In genomic region chr13:110665491-110666254, GRCh38 we compare ENCODE assay signal across 21 cellular contexts. TPM values are rescaled to one million over a fixed set of nuclear protein-coding genes. Genes with fewer than 3 reads are reported as not detected.
DNase-seq lines count a peak whose midpoint lies in the region; ATAC-seq and TF ChIP-seq lines count a peak whose summit lies in the region.
"Had no signal": no experiment of that assay in that cellular context is flagged by ENCODE, and none has a peak within 500 bp of the region (broad histone marks: within the 10 kb centered on the region; RNA-seq: fewer than 3 reads in every experiment).

No MANE protein-coding gene starts in this region.

- H3K9me3 Mint-ChIP-seq in stimulated activated naive B cell treated with anti-CD40 and anti-IgM and Interleukin-4, amounts not matched to agents 10 μg/mL and 1 μg/mL and 100 μg/mL, for 72 hours: peaks cover 0 to 1% of the 10 kb centered on the region in 2 donors

- no peak overlapping the region for H3K4me3 ChIP-seq in right atrium auricular region
- H3K4me3 ChIP-seq: BLaER1 treated with 17β-estradiol and CSF1 and Interleukin-3, amounts not matched to agents 10 nM and 100 nM; esophagus squamous epithelium; neural progenitor cell; thoracic aorta had no signal

- DNase-seq in Right ventricle myocardium inferior (ENCODE audit: missing footprints) (no peak), right atrium auricular region (ENCODE audit: low spot score) (no peak), SIG-M5 (lab: John Stamatoyannopoulos, UW) (peak; percentile 68), left ventricle myocardium superior (no peak), dermis blood vessel endothelial cell (no peak), epidermal melanocyte (ENCODE audit: insufficient read length, low spot score) (no peak)
- DNase-seq in stimulated activated naive B cell treated with anti-CD40 and anti-IgM and Interleukin-4, amounts not matched to agents 10 μg/mL and 1 μg/mL and 100 μg/mL, for 72 hours: no peak
- DNase-seq: activated naive CD8-positive, alpha-beta T cell treated with anti-CD3 and anti-CD28 coated beads, Interleukin-2, amount 50 U/mL, for 24 hours; brain microvascular endothelial cell; esophagus squamous epithelium; HFFc6; NCI-H146; NCI-H748 treated with DMSO at 0.1 percent for 48 hours; RPMI8226; stimulated activated CD4-positive, alpha-beta T cell treated with anti-CD3 and anti-CD28 coated beads, Interleukin-12 subunit alpha, Interleukin-12 subunit beta, amount 100 ng/mL, for 4 hours had no signal

- no peak overlapping the region for H3K27ac ChIP-seq in right atrium auricular region
- H3K27ac ChIP-seq: brain microvascular endothelial cell, neural progenitor cell, thoracic aorta had no signal

- no peak for TF ChIP-seq CTCF in right atrium auricular region (IDR thresholded peaks at IDR 0.05)

- H3K4me3 Mint-ChIP-seq in stimulated activated naive B cell treated with anti-CD40 and anti-IgM and Interleukin-4, amounts not matched to agents 10 μg/mL and 1 μg/mL and 100 μg/mL, for 72 hours: peak overlapping the region; percentile 33 to 52
- H3K4me3 Mint-ChIP-seq: activated naive CD8-positive, alpha-beta T cell treated with anti-CD3 and anti-CD28 coated beads, Interleukin-2, amount 50 U/mL, for 24 hours; HFFc6; neural progenitor cell had no signal

- peak; percentile 42 for ATAC-seq in Right ventricle myocardium inferior
- peak; percentile 34 for ATAC-seq in left ventricle myocardium superior
- ATAC-seq in stimulated activated naive B cell treated with anti-CD40 and anti-IgM and Interleukin-4, amounts not matched to agents 10 μg/mL and 1 μg/mL and 100 μg/mL, for 72 hours (replicated peaks): peak; percentile 98 to 99
- no peak for ATAC-seq in GM21367 (IDR thresholded peaks at IDR 0.05; ENCODE audit: unreplicated experiment)
- ATAC-seq: activated CD4-positive, CD25-positive, alpha-beta regulatory T cell treated with anti-CD3 and anti-CD28 coated beads, Interleukin-2, amount 50 U/mL, for 24 hours; activated naive CD8-positive, alpha-beta T cell treated with anti-CD3 and anti-CD28 coated beads, Interleukin-2, amount 50 U/mL, for 24 hours had no signal

- no peaks in the 10 kb centered on the region for H3K9me3 ChIP-seq in right atrium auricular region
- H3K9me3 ChIP-seq: esophagus squamous epithelium, thoracic aorta had no signal

- no peaks in the 10 kb centered on the region for H3K27me3 ChIP-seq in right atrium auricular region
- H3K27me3 ChIP-seq: BLaER1 treated with 17β-estradiol and CSF1 and Interleukin-3, amounts not matched to agents 10 nM and 100 nM; brain microvascular endothelial cell; esophagus squamous epithelium; neural progenitor cell had no signal

- H3K4me1 ChIP-seq in right atrium auricular region: no peaks in the 10 kb centered on the region
- H3K4me1 ChIP-seq: esophagus squamous epithelium, neural progenitor cell had no signal

- peaks cover 33 to 69% of the 10 kb centered on the region in 2 donors for H3K4me1 Mint-ChIP-seq in stimulated activated naive B cell treated with anti-CD40 and anti-IgM and Interleukin-4, amounts not matched to agents 10 μg/mL and 1 μg/mL and 100 μg/mL, for 72 hours
- H3K4me1 Mint-ChIP-seq: neural progenitor cell had no signal

- H3K36me3 Mint-ChIP-seq in stimulated activated naive B cell treated with anti-CD40 and anti-IgM and Interleukin-4, amounts not matched to agents 10 μg/mL and 1 μg/mL and 100 μg/mL, for 72 hours: peaks cover 65 to 78% of the 10 kb centered on the region in 2 donors

- H3K36me3 ChIP-seq in right atrium auricular region: peaks cover 57% of the 10 kb centered on the region

- H3K27ac Mint-ChIP-seq in stimulated activated naive B cell treated with anti-CD40 and anti-IgM and Interleukin-4, amounts not matched to agents 10 μg/mL and 1 μg/mL and 100 μg/mL, for 72 hours: peak overlapping the region; percentile 53
- H3K27ac Mint-ChIP-seq: activated naive CD8-positive, alpha-beta T cell treated with anti-CD3 and anti-CD28 coated beads, Interleukin-2, amount 50 U/mL, for 24 hours; activated T-helper 2 cell treated with anti-CD3 and anti-CD28 coated beads, Interferon-gamma antibody, Interleukin-2, Interleukin-4, amounts not matched to agents 10 μg/mL and 5 μg/mL and 100 μg/mL, durations not matched to agents 14 hours and 24 hours and 36 hours; HFFc6 had no signal

- H3K27me3 Mint-ChIP-seq in stimulated activated naive B cell treated with anti-CD40 and anti-IgM and Interleukin-4, amounts not matched to agents 10 μg/mL and 1 μg/mL and 100 μg/mL, for 72 hours: no peaks in the 10 kb centered on the region
- H3K27me3 Mint-ChIP-seq: activated naive CD8-positive, alpha-beta T cell treated with anti-CD3 and anti-CD28 coated beads, Interleukin-2, amount 50 U/mL, for 24 hours had no signal

- intact Hi-C loops in Right ventricle myocardium inferior (cut with DNase I) (no loop called here), left ventricle myocardium superior (cut with micrococcal nuclease) (no loop called here)

RNA-seq across cellular contexts. Expression of gene CARS2, which starts 40.2 kb away (rescaled TPM):
- total RNA-seq in Right ventricle myocardium inferior (52.1 TPM), right atrium auricular region (10 to 100 TPM; 28.5 to 30.7 TPM), left ventricle myocardium superior (54.5 TPM), dermis blood vessel endothelial cell (47.6 and 64.1 TPM in 2 replicates)

RNA-seq across cellular contexts. Expression of gene ING1, which starts 47.8 kb away (rescaled TPM):
- total RNA-seq in Right ventricle myocardium inferior: 7.8 TPM
- 1 to 10 TPM; 8.2 to 9.0 TPM for total RNA-seq in right atrium auricular region
- total RNA-seq in left ventricle myocardium superior: 7.7 TPM
- total RNA-seq in dermis blood vessel endothelial cell: 14.3 and 18.0 TPM in 2 replicates

RNA-seq across cellular contexts. Expression of gene NAXD, which starts 50.3 kb away (rescaled TPM):
- total RNA-seq in Right ventricle myocardium inferior (27.9 TPM), right atrium auricular region (10 to 100 TPM; 16.8 to 17.4 TPM), left ventricle myocardium superior (30.1 TPM), dermis blood vessel endothelial cell (23.8 and 24.8 TPM in 2 replicates)
